1 cellular context compared by ENCODE assay signal in the genomic region with DNA sequence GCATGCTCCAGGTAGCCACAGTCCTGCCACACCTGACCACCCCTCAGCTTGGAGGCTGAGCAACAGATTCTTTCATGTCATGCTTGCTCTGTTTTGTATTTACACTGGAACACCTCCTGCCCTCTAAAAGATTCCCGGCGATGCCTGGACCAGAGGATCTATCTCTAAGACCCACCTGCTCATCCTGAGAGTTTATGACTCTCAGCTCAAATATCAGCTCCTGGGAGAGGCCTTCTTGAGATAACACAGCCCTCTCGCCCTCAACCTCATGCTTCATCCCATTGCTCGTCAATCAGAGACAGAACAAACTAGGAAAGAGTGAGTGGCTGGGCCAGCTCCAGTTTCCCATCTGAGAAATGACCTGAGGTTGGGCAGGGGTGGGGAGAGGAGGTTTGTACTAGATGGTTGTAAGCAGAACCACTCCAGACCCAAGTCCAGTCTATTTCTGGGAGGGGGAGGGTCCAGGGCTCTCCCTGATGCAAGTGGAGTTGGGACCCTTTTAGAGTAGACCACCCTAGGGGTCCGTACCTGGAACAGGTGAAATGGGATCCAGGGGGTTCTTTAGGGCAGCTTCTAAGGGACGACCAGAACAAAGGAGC.
TF ChIP-seq lines count a peak whose summit lies in the region.

No MANE protein-coding gene starts in this region.

TF ChIP-seq in K562, 482 proteins besides CTCF, POLR2A, EP300 and RAD21 (continued from another document):
- TF ChIP-seq DPF2 (IDR thresholded peaks at IDR 0.05), result 0 out of 2 replicates have a peak, but pooled peaks have one; percentile 48
- TF ChIP-seq TEAD4 (IDR thresholded peaks at IDR 0.05; ENCODE audit: low read length), result peak; percentile 42; the same call in 1 of the 2 replicates
- no peak for TF ChIP-seq TEAD4 (CRISPR knock-in tag; IDR thresholded peaks at IDR 0.05; ENCODE audit: borderline replicate concordance)
- peak; percentile 71 for TF ChIP-seq CBFA2T2 (conservative IDR thresholded peaks at IDR 0.05)
- no peak for TF ChIP-seq ZBTB7A (IDR thresholded peaks at IDR 0.05; ENCODE audit: borderline replicate concordance, control insufficient read depth, low read depth, low read length)
- TF ChIP-seq RBFOX2 (IDR thresholded peaks at IDR 0.05; ENCODE audit: low read depth, low read length), result no peak
- TF ChIP-seq NR4A1 (CRISPR knock-in tag; IDR thresholded peaks at IDR 0.05), result no peak
- no peak for TF ChIP-seq NR4A1 (tag; IDR thresholded peaks at IDR 0.05)
- peak; percentile 58 to 79 for TF ChIP-seq KDM1A (IDR thresholded peaks at IDR 0.05)
- no peak for TF ChIP-seq TCFL5 (CRISPR knock-in tag; conservative IDR thresholded peaks at IDR 0.05)
- TF ChIP-seq, protein P1, sequence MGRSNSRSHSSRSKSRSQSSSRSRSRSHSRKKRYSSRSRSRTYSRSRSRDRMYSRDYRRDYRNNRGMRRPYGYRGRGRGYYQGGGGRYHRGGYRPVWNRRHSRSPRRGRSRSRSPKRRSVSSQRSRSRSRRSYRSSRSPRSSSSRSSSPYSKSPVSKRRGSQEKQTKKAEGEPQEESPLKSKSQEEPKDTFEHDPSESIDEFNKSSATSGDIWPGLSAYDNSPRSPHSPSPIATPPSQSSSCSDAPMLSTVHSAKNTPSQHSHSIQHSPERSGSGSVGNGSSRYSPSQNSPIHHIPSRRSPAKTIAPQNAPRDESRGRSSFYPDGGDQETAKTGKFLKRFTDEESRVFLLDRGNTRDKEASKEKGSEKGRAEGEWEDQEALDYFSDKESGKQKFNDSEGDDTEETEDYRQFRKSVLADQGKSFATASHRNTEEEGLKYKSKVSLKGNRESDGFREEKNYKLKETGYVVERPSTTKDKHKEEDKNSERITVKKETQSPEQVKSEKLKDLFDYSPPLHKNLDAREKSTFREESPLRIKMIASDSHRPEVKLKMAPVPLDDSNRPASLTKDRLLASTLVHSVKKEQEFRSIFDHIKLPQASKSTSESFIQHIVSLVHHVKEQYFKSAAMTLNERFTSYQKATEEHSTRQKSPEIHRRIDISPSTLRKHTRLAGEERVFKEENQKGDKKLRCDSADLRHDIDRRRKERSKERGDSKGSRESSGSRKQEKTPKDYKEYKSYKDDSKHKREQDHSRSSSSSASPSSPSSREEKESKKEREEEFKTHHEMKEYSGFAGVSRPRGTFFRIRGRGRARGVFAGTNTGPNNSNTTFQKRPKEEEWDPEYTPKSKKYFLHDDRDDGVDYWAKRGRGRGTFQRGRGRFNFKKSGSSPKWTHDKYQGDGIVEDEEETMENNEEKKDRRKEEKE (IDR thresholded peaks at IDR 0.05; ENCODE audit: borderline replicate concordance in 1 of 2, control insufficient read depth in 1 of 2, low read depth in 2 of 2, low read length in 1 of 2), result no peak
- peak; percentile 53; the same call in 1 of the 2 replicates for TF ChIP-seq SMARCA4 (IDR thresholded peaks at IDR 0.05)
- TF ChIP-seq HDAC2 (IDR thresholded peaks at IDR 0.05), result peak; percentile 40; the same call in 1 of the 2 replicates
- TF ChIP-seq TAL1 (IDR thresholded peaks at IDR 0.05), result peak; percentile 85
- TF ChIP-seq ZZZ3 (IDR thresholded peaks at IDR 0.05), result no peak
- peak in 1 of 2 experiments; percentile 86; a peak in 2 of 4 replicates for TF ChIP-seq RCOR1 (IDR thresholded peaks at IDR 0.05; ENCODE audit: borderline replicate concordance in 1 of 2, low read depth in 2 of 2, low read length in 2 of 2)
- TF ChIP-seq, protein P2, sequence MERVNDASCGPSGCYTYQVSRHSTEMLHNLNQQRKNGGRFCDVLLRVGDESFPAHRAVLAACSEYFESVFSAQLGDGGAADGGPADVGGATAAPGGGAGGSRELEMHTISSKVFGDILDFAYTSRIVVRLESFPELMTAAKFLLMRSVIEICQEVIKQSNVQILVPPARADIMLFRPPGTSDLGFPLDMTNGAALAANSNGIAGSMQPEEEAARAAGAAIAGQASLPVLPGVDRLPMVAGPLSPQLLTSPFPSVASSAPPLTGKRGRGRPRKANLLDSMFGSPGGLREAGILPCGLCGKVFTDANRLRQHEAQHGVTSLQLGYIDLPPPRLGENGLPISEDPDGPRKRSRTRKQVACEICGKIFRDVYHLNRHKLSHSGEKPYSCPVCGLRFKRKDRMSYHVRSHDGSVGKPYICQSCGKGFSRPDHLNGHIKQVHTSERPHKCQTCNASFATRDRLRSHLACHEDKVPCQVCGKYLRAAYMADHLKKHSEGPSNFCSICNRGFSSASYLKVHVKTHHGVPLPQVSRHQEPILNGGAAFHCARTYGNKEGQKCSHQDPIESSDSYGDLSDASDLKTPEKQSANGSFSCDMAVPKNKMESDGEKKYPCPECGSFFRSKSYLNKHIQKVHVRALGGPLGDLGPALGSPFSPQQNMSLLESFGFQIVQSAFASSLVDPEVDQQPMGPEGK (CRISPR knock-in tag; IDR thresholded peaks at IDR 0.05; ENCODE audit: borderline replicate concordance), result no peak
- TF ChIP-seq POLR2AphosphoS5 (IDR thresholded peaks at IDR 0.05; ENCODE audit: control insufficient read depth, insufficient read depth, low read depth, low read length), result no peak
- TF ChIP-seq ZEB2 (IDR thresholded peaks at IDR 0.05), result 0 out of 2 replicates have a peak, but pooled peaks have one; percentile 41
- TF ChIP-seq RBM22 (IDR thresholded peaks at IDR 0.05; ENCODE audit: low read depth, low read length, poor library complexity, severe bottlenecking), result no peak
- no peak for TF ChIP-seq MCM2 (IDR thresholded peaks at IDR 0.05; ENCODE audit: low read depth)
- TF ChIP-seq ZNF584 (CRISPR knock-in tag; IDR thresholded peaks at IDR 0.05; ENCODE audit: low read depth), result no peak
- TF ChIP-seq, protein P3, sequence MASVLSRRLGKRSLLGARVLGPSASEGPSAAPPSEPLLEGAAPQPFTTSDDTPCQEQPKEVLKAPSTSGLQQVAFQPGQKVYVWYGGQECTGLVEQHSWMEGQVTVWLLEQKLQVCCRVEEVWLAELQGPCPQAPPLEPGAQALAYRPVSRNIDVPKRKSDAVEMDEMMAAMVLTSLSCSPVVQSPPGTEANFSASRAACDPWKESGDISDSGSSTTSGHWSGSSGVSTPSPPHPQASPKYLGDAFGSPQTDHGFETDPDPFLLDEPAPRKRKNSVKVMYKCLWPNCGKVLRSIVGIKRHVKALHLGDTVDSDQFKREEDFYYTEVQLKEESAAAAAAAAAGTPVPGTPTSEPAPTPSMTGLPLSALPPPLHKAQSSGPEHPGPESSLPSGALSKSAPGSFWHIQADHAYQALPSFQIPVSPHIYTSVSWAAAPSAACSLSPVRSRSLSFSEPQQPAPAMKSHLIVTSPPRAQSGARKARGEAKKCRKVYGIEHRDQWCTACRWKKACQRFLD (CRISPR knock-in tag; IDR thresholded peaks at IDR 0.05), result no peak
- peak; percentile 70 for TF ChIP-seq MTA2 (IDR thresholded peaks at IDR 0.05; ENCODE audit: low read depth)
- TF ChIP-seq NCOR1 (IDR thresholded peaks at IDR 0.05), result peak; percentile 61
- TF ChIP-seq MEIS2 (IDR thresholded peaks at IDR 0.05; ENCODE audit: partially characterized antibody), result peak; percentile 34
